24 cellular contexts compared by ENCODE assay signal in genomic region chr1:228288536-228289238, GRCh38.
DNase-seq lines count a peak whose midpoint lies in the region; ATAC-seq, FAIRE-seq and TF ChIP-seq lines count a peak whose summit lies in the region.
"Had no signal": no experiment of that assay in that cellular context is flagged by ENCODE, and none has a peak within 500 bp of the region (broad histone marks: within the 10 kb centered on the region; RNA-seq: fewer than 3 reads in every experiment).

No MANE protein-coding gene starts in this region.

- no peaks in the 10 kb centered on the region for H3K9me3 Mint-ChIP-seq in activated CD8-positive, alpha-beta memory T cell treated with anti-CD3 and anti-CD28 coated beads, Interleukin-2, amount 10 ng/mL, durations not matched to agents 7 days and 5 days (ENCODE audit: low read depth)
- H3K9me3 Mint-ChIP-seq in astrocyte (ENCODE audit: unreplicated experiment) = peaks cover 2% of the 10 kb centered on the region
- no peaks in the 10 kb centered on the region for H3K9me3 Mint-ChIP-seq in natural killer cell treated with Interleukin-12 subunit alpha and Interleukin-12 subunit beta and Interleukin-15 and Interleukin-18, amount 100 ng/mL, for 72 hours
- H3K9me3 Mint-ChIP-seq: IgD-negative memory B cell had no signal

- H3K27me3 ChIP-seq in BE2C (no peaks in the 10 kb centered on the region), astrocyte (ENCODE audit: insufficient read depth, low read length) (no peaks in the 10 kb centered on the region)
- H3K27me3 ChIP-seq: hepatocyte had no signal

- in situ Hi-C loops in ACHN (cut with HindIII; ENCODE audit: low pct_ligation_motif_present, low pct_unique_long_range_greater_than_20kb, low sequenced_read_pairs) = no loop called here

- H3K36me3 ChIP-seq in BE2C = no peaks in the 10 kb centered on the region
- no peaks in the 10 kb centered on the region for H3K36me3 ChIP-seq in astrocyte (ENCODE audit: insufficient read depth, low read length)
- H3K36me3 ChIP-seq: prostate gland had no signal

- ATAC-seq in activated CD8-positive, alpha-beta memory T cell treated with anti-CD3 and anti-CD28 coated beads, Interleukin-2, amount 10 ng/mL, durations not matched to agents 7 days and 5 days = peak; percentile 32
- no peak for ATAC-seq in natural killer cell treated with Interleukin-12 subunit alpha and Interleukin-12 subunit beta and Interleukin-15 and Interleukin-18, amount 100 ng/mL, for 72 hours
- ATAC-seq: GM12878, GM23338, SK-N-SH treated with all-trans-retinoic acid at 6 μM for 48 hours had no signal

- H3K27me3 Mint-ChIP-seq in activated CD8-positive, alpha-beta memory T cell treated with anti-CD3 and anti-CD28 coated beads, Interleukin-2, amount 10 ng/mL, durations not matched to agents 7 days and 5 days = no peaks in the 10 kb centered on the region
- no peaks in the 10 kb centered on the region for H3K27me3 Mint-ChIP-seq in astrocyte (ENCODE audit: low read depth, unreplicated experiment)
- H3K27me3 Mint-ChIP-seq in natural killer cell treated with Interleukin-12 subunit alpha and Interleukin-12 subunit beta and Interleukin-15 and Interleukin-18, amount 100 ng/mL, for 72 hours = no peaks in the 10 kb centered on the region
- H3K27me3 Mint-ChIP-seq: IgD-negative memory B cell had no signal

- CTCF ChIA-PET in activated CD8-positive, alpha-beta memory T cell treated with anti-CD3 and anti-CD28 coated beads, Interleukin-2, amount 10 ng/mL, durations not matched to agents 7 days and 5 days (lab: Charles Lee) = no interaction called here

- H3K27ac ChIP-seq in astrocyte (ENCODE audit: low read depth, low read length) = no peak overlapping the region
- H3K27ac ChIP-seq: hepatocyte, prostate gland, skin epidermis had no signal

- no peak overlapping the region for H3K4me2 ChIP-seq in astrocyte (ENCODE audit: low read length)
- H3K4me2 ChIP-seq: GM23338, hepatocyte had no signal

- no peak for TF ChIP-seq CTCF in BE2C (IDR thresholded peaks at IDR 0.05; ENCODE audit: low read depth, low read length)
- no peak for TF ChIP-seq CTCF in astrocyte (IDR thresholded peaks at IDR 0.05; ENCODE audit: insufficient read depth, low read depth, low read length)

- H4K20me1 ChIP-seq in astrocyte (ENCODE audit: insufficient read depth, low read length) = no peaks in the 10 kb centered on the region

- no peak overlapping the region for H3K4me3 Mint-ChIP-seq in activated CD8-positive, alpha-beta memory T cell treated with anti-CD3 and anti-CD28 coated beads, Interleukin-2, amount 10 ng/mL, durations not matched to agents 7 days and 5 days
- H3K4me3 Mint-ChIP-seq in astrocyte (ENCODE audit: unreplicated experiment) = peak overlapping the region; percentile 11
- peak overlapping the region; percentile 4 for H3K4me3 Mint-ChIP-seq in natural killer cell treated with Interleukin-12 subunit alpha and Interleukin-12 subunit beta and Interleukin-15 and Interleukin-18, amount 100 ng/mL, for 72 hours
- H3K4me3 Mint-ChIP-seq: GM23338, IgD-negative memory B cell had no signal

- H3K9me3 ChIP-seq in BE2C = no peaks in the 10 kb centered on the region
- H3K9me3 ChIP-seq in astrocyte (ENCODE audit: insufficient read depth, low read depth, low read length) = peaks cover 7% of the 10 kb centered on the region
- H3K9me3 ChIP-seq: Caco-2, prostate gland had no signal

- no peak overlapping the region for H2AFZ ChIP-seq in astrocyte (ENCODE audit: low read depth, low read length)
- H2AFZ ChIP-seq: GM23338, hepatocyte had no signal

- no peak for DNase-seq in activated CD8-positive, alpha-beta memory T cell treated with anti-CD3 and anti-CD28 coated beads, Interleukin-2, amount 10 ng/mL, durations not matched to agents 7 days and 5 days
- no peak for DNase-seq in activated CD8-positive, alpha-beta memory T cell treated with anti-CD3 and anti-CD28 coated beads, Interleukin-2, amount 50 U/mL, for 4 hours
- DNase-seq in BE2C (peak; percentile 6), astrocyte (ENCODE audit: low read depth) (no peak), ACHN (no peak), 8988T (no peak), kidney glomerular epithelial cell (lab: John Stamatoyannopoulos, UW) (no peak)
- peak; percentile 34 for DNase-seq in natural killer cell treated with Interleukin-12 subunit alpha and Interleukin-12 subunit beta and Interleukin-15 and Interleukin-18, amount 100 ng/mL, for 72 hours (ENCODE audit: low spot score)
- DNase-seq: activated naive CD4-positive, alpha-beta T cell; Caco-2; cerebellar nuclear complex; foreskin fibroblast; NCI-H1092; NCI-H2029 treated with DMSO at 0.1 percent for 48 hours; NCI-H226; stimulated activated CD4-positive, alpha-beta T cell treated with anti-CD3 and anti-CD28 coated beads, Interleukin-2, amount 100 ng/mL, for 24 hours had no signal

- FAIRE-seq in astrocyte (lab: Jason Lieb, UNC) = no peak
- FAIRE-seq: A204.1, GM12878 had no signal

- no peaks in the 10 kb centered on the region for H3K79me2 ChIP-seq in astrocyte (ENCODE audit: insufficient read depth, low read length)
- H3K79me2 ChIP-seq: hepatocyte had no signal

- no peak overlapping the region for H3K4me3 ChIP-seq in BE2C (ENCODE audit: low read depth, low read length)
- no peak overlapping the region for H3K4me3 ChIP-seq in astrocyte (ENCODE audit: insufficient read depth, low read depth, low read length)
- H3K4me3 ChIP-seq: GM12878, GM23338, hepatocyte, prostate gland, skin epidermis had no signal

- peaks cover 14% of the 10 kb centered on the region for H3K4me1 Mint-ChIP-seq in activated CD8-positive, alpha-beta memory T cell treated with anti-CD3 and anti-CD28 coated beads, Interleukin-2, amount 10 ng/mL, durations not matched to agents 7 days and 5 days
- no peaks in the 10 kb centered on the region for H3K4me1 Mint-ChIP-seq in astrocyte (ENCODE audit: low read depth, unreplicated experiment)
- H3K4me1 Mint-ChIP-seq in natural killer cell treated with Interleukin-12 subunit alpha and Interleukin-12 subunit beta and Interleukin-15 and Interleukin-18, amount 100 ng/mL, for 72 hours (ENCODE audit: low read depth in 2 of 2) = peaks cover 6 to 11% of the 10 kb centered on the region in 2 donors
- H3K4me1 Mint-ChIP-seq: GM23338, IgD-negative memory B cell had no signal

- H3K27ac Mint-ChIP-seq in activated CD8-positive, alpha-beta memory T cell treated with anti-CD3 and anti-CD28 coated beads, Interleukin-2, amount 10 ng/mL, durations not matched to agents 7 days and 5 days = peak overlapping the region; percentile 8
- H3K27ac Mint-ChIP-seq in astrocyte (ENCODE audit: unreplicated experiment) = no peak overlapping the region
- H3K27ac Mint-ChIP-seq in natural killer cell treated with Interleukin-12 subunit alpha and Interleukin-12 subunit beta and Interleukin-15 and Interleukin-18, amount 100 ng/mL, for 72 hours = peak overlapping the region in 1 of 2 donors; percentile 40
- H3K27ac Mint-ChIP-seq: GM23338 had no signal

- H3K4me1 ChIP-seq in BE2C (no peaks in the 10 kb centered on the region), astrocyte (ENCODE audit: insufficient read depth, low read length) (no peaks in the 10 kb centered on the region)
- H3K4me1 ChIP-seq: Caco-2, prostate gland had no signal

- no peak overlapping the region for H3K9ac ChIP-seq in astrocyte (ENCODE audit: low read length)

- H3K36me3 Mint-ChIP-seq in activated CD8-positive, alpha-beta memory T cell treated with anti-CD3 and anti-CD28 coated beads, Interleukin-2, amount 10 ng/mL, durations not matched to agents 7 days and 5 days = no peaks in the 10 kb centered on the region
- peaks cover 27% of the 10 kb centered on the region for H3K36me3 Mint-ChIP-seq in astrocyte (ENCODE audit: low read depth, unreplicated experiment)
- H3K36me3 Mint-ChIP-seq in natural killer cell treated with Interleukin-12 subunit alpha and Interleukin-12 subunit beta and Interleukin-15 and Interleukin-18, amount 100 ng/mL, for 72 hours = no peaks in the 10 kb centered on the region

Comparison
In these comparisons a context has a peak if more than half of its experiments do, and no peak if none do; other contexts are left out.
1. DNase-seq: peak in BE2C (single experiment) and natural killer cell treated with Interleukin-12 subunit alpha and Interleukin-12 subunit beta and Interleukin-15 and Interleukin-18, amount 100 ng/mL, for 72 hours (single experiment); none in activated CD8-positive, alpha-beta memory T cell treated with anti-CD3 and anti-CD28 coated beads, Interleukin-2, amount 10 ng/mL, durations not matched to agents 7 days and 5 days (single experiment), activated CD8-positive, alpha-beta memory T cell treated with anti-CD3 and anti-CD28 coated beads, Interleukin-2, amount 50 U/mL, for 4 hours (single experiment), astrocyte (single experiment), ACHN (single experiment), 8988T (single experiment) and kidney glomerular epithelial cell (single experiment).